In the genomic region with DNA sequence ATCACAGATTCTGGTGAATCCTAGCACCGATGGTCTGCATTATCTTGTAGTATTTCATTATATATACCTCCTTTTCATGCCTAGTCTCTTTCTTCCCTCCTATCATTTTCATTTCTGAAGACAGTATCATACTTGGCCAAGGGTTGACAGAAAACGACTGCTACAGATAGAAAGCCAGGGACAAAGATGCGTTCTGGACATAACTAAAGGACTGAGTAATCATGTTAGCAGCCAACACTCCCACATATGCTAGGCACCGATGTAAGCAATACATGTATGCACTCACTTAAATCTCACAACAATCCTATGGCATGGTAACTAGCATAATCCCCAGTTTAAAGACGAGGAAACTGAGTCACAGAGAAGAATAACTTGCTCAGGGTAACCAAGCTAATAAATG, we compare ENCODE assay signal across 21 cellular contexts. TPM values are rescaled to one million over a fixed set of nuclear protein-coding genes. Genes with fewer than 3 reads are reported as not detected.
DNase-seq lines count a peak whose midpoint lies in the region; ATAC-seq and TF ChIP-seq lines count a peak whose summit lies in the region.
"Had no signal": no experiment of that assay in that cellular context is flagged by ENCODE, and none has a peak within 500 bp of the region (broad histone marks: within the 10 kb centered on the region; RNA-seq: fewer than 3 reads in every experiment).

No MANE protein-coding gene starts in this region.

- H3K4me2 ChIP-seq in MM.1S (ENCODE audit: low read depth, low read length), result no peak overlapping the region
- no peak overlapping the region for H3K4me2 ChIP-seq in GM23338

- H3K27ac Mint-ChIP-seq in natural killer cell (peak overlapping the region; percentile 4 to 6), immature natural killer cell (peak overlapping the region in 4 of 6 donors; percentile 17 to 50 (median 36)), GM23338 (no peak overlapping the region)
- H3K27ac Mint-ChIP-seq in natural killer cell treated with Interleukin-12 subunit alpha and Interleukin-12 subunit beta and Interleukin-15 and Interleukin-18, amount 100 ng/mL, for 72 hours, result peak overlapping the region in 1 of 2 donors; percentile 7
- H3K27ac Mint-ChIP-seq: CD4-positive, CD25-positive, alpha-beta regulatory T cell; IgD-negative memory B cell had no signal

- H3K4me1 Mint-ChIP-seq in natural killer cell (peaks cover 82% of the 10 kb centered on the region in 2 donors), immature natural killer cell (peaks cover 72 to 93% of the 10 kb centered on the region in 2 donors), GM23338 (no peaks in the 10 kb centered on the region)
- H3K4me1 Mint-ChIP-seq in natural killer cell treated with Interleukin-12 subunit alpha and Interleukin-12 subunit beta and Interleukin-15 and Interleukin-18, amount 100 ng/mL, for 72 hours (ENCODE audit: low read depth in 2 of 2), result peaks cover 28 to 51% of the 10 kb centered on the region in 2 donors
- H3K4me1 Mint-ChIP-seq: CD4-positive, CD25-positive, alpha-beta regulatory T cell; IgD-negative memory B cell had no signal

- H3K36me3 Mint-ChIP-seq in natural killer cell (no peaks in the 10 kb centered on the region), immature natural killer cell (peaks cover 21 to 39% (median 37%) of the 10 kb centered on the region in 3 donors), GM23338 (ENCODE audit: low read depth) (peaks cover 7% of the 10 kb centered on the region; the same call in 1 of the 3 replicates)
- peaks cover 5% of the 10 kb centered on the region for H3K36me3 Mint-ChIP-seq in natural killer cell treated with Interleukin-12 subunit alpha and Interleukin-12 subunit beta and Interleukin-15 and Interleukin-18, amount 100 ng/mL, for 72 hours
- H3K36me3 Mint-ChIP-seq: CD4-positive, CD25-positive, alpha-beta regulatory T cell; IgD-negative memory B cell had no signal

- TF ChIP-seq CTCF in natural killer cell (IDR thresholded peaks at IDR 0.05), result no peak
- no peak for TF ChIP-seq CTCF in cardiac fibroblast (IDR thresholded peaks at IDR 0.05; ENCODE audit: low read depth, low read length)
- TF ChIP-seq CTCF in MM.1S (IDR thresholded peaks at IDR 0.05; ENCODE audit: low read length), result no peak
- TF ChIP-seq CTCF in GM23338 (conservative IDR thresholded peaks at IDR 0.05; ENCODE audit: low read depth in 2 of 2), result no peak

- H3F3A ChIP-seq in MM.1S (ENCODE audit: insufficient read depth, low read length), result no peaks in the 10 kb centered on the region
- H3F3A ChIP-seq in GM23338 (replicated peaks; ENCODE audit: low read depth), result no peaks in the 10 kb centered on the region

- no peaks in the 10 kb centered on the region for H3K27me3 ChIP-seq in MM.1S (replicated peaks; ENCODE audit: insufficient read depth, low read length)
- H3K27me3 ChIP-seq in GM23338 (ENCODE audit: insufficient read depth), result no peaks in the 10 kb centered on the region

- no peaks in the 10 kb centered on the region for H3K36me3 ChIP-seq in MM.1S (replicated peaks; ENCODE audit: insufficient read depth, low read length)
- no peaks in the 10 kb centered on the region; the same call in 1 of the 2 replicates for H3K36me3 ChIP-seq in GM23338 (ENCODE audit: insufficient read depth)
- H3K36me3 ChIP-seq: BE2C, HAP-1 had no signal

- no peak for ATAC-seq in natural killer cell
- ATAC-seq in natural killer cell treated with Interleukin-12 subunit alpha and Interleukin-12 subunit beta and Interleukin-15 and Interleukin-18, amount 100 ng/mL, for 72 hours, result no peak
- no peak for ATAC-seq in GM23338
- ATAC-seq: HepG2 had no signal

- no peak for DNase-seq in natural killer cell
- DNase-seq in natural killer cell treated with Interleukin-12 subunit alpha and Interleukin-12 subunit beta and Interleukin-15 and Interleukin-18, amount 100 ng/mL, for 72 hours (ENCODE audit: low spot score), result no peak
- DNase-seq in cardiac fibroblast (ENCODE audit: low read depth in 2 of 2), result peak; percentile 42 to 52
- DNase-seq in immature natural killer cell, result no peak
- DNase-seq in NCI-H187 (lab: John Stamatoyannopoulos, UW), result no peak
- no peak for DNase-seq in MM.1S
- no peak for DNase-seq in GM23338 (ENCODE audit: low spot score)
- DNase-seq: ACHN; BE2C; C1 segment of cervical spinal cord; CD4-positive, CD25-positive, alpha-beta regulatory T cell; CD8-positive, alpha-beta memory T cell; COR-L47; DMS 273 treated with DMSO at 0.1 percent for 48 hours; DMS53; DND-41; GDM1 had no signal

- H3K4me3 ChIP-seq in cardiac fibroblast (replicated peaks in 1 of 2; ENCODE audit: low read depth in 2 of 2, low read length in 2 of 2) (no peak overlapping the region), MM.1S (ENCODE audit: low read length) (no peak overlapping the region), GM23338 (no peak overlapping the region)
- H3K4me3 ChIP-seq: HAP-1 had no signal

- H3K9me3 Mint-ChIP-seq in natural killer cell (no peaks in the 10 kb centered on the region), immature natural killer cell (no peaks in the 10 kb centered on the region), GM23338 (peaks cover 36% of the 10 kb centered on the region)
- H3K9me3 Mint-ChIP-seq in natural killer cell treated with Interleukin-12 subunit alpha and Interleukin-12 subunit beta and Interleukin-15 and Interleukin-18, amount 100 ng/mL, for 72 hours, result no peaks in the 10 kb centered on the region
- H3K9me3 Mint-ChIP-seq: CD4-positive, CD25-positive, alpha-beta regulatory T cell; CD8-positive, alpha-beta memory T cell; IgD-negative memory B cell had no signal

- H3K27ac ChIP-seq in MM.1S (ENCODE audit: low read length) (no peak overlapping the region), GM23338 (ENCODE audit: low read depth) (no peak overlapping the region)

- H3K79me2 ChIP-seq in MM.1S (ENCODE audit: low read length), result no peaks in the 10 kb centered on the region
- H3K79me2 ChIP-seq in GM23338 (replicated peaks; ENCODE audit: insufficient read depth), result no peaks in the 10 kb centered on the region

- no peak overlapping the region for H2AFZ ChIP-seq in MM.1S (ENCODE audit: low read length)
- no peak overlapping the region for H2AFZ ChIP-seq in GM23338

- H3K4me3 Mint-ChIP-seq in natural killer cell, result no peak overlapping the region
- H3K4me3 Mint-ChIP-seq in natural killer cell treated with Interleukin-12 subunit alpha and Interleukin-12 subunit beta and Interleukin-15 and Interleukin-18, amount 100 ng/mL, for 72 hours, result no peak overlapping the region
- H3K4me3 Mint-ChIP-seq in immature natural killer cell, result no peak overlapping the region
- H3K4me3 Mint-ChIP-seq in GM23338, result no peak overlapping the region
- H3K4me3 Mint-ChIP-seq: CD4-positive, CD25-positive, alpha-beta regulatory T cell; IgD-negative memory B cell had no signal

- no peaks in the 10 kb centered on the region for H3K9me3 ChIP-seq in MM.1S (replicated peaks; ENCODE audit: insufficient read depth, low read length)
- H3K9me3 ChIP-seq: BE2C, HAP-1 had no signal

- H3K27me3 Mint-ChIP-seq in natural killer cell (ENCODE audit: low read depth in 2 of 2) (no peaks in the 10 kb centered on the region), immature natural killer cell (ENCODE audit: low read depth in 3 of 3) (no peaks in the 10 kb centered on the region), GM23338 (ENCODE audit: insufficient read depth, low read depth, poor library complexity) (peaks cover 4% of the 10 kb centered on the region)
- H3K27me3 Mint-ChIP-seq in natural killer cell treated with Interleukin-12 subunit alpha and Interleukin-12 subunit beta and Interleukin-15 and Interleukin-18, amount 100 ng/mL, for 72 hours, result no peaks in the 10 kb centered on the region
- H3K27me3 Mint-ChIP-seq: CD4-positive, CD25-positive, alpha-beta regulatory T cell; CD8-positive, alpha-beta memory T cell; IgD-negative memory B cell had no signal

- H3K4me1 ChIP-seq in MM.1S (ENCODE audit: low read length) (no peaks in the 10 kb centered on the region), GM23338 (ENCODE audit: insufficient read depth) (no peaks in the 10 kb centered on the region)
- H3K4me1 ChIP-seq: BE2C had no signal

- no peaks in the 10 kb centered on the region for H4K20me1 ChIP-seq in MM.1S (ENCODE audit: insufficient read depth, low read length)
- H4K20me1 ChIP-seq in GM23338 (replicated peaks; ENCODE audit: insufficient read depth), result no peaks in the 10 kb centered on the region

- no peaks in the 10 kb centered on the region for H3K9me2 ChIP-seq in MM.1S (replicated peaks; ENCODE audit: insufficient read depth, low read length)
- H3K9me2 ChIP-seq in GM23338 (ENCODE audit: insufficient read depth), result peaks cover 4% of the 10 kb centered on the region; the same call in 1 of the 2 replicates

- intact Hi-C loops in natural killer cell (cut with micrococcal nuclease), result no loop called here

- no peak overlapping the region for H3K9ac ChIP-seq in MM.1S (ENCODE audit: low read length)

TF ChIP-seq in GM23338, 12 proteins besides CTCF, POLR2A, EP300 and RAD21 (continues in another document):
- TF ChIP-seq ZNF331 (CRISPR knock-in tag; IDR thresholded peaks at IDR 0.05; ENCODE audit: low read depth), result no peak

RNA-seq across cellular contexts. Expression of gene RDM1, which starts 22.9 kb away (rescaled TPM):
- total RNA-seq in natural killer cell, result under 1 TPM; 0.48 to 1.00 (median 0.61) TPM
- 1 to 10 TPM; 1.3 to 3.5 TPM for total RNA-seq in natural killer cell treated with Interleukin-12 subunit alpha and Interleukin-12 subunit beta and Interleukin-15 and Interleukin-18, amount 100 ng/mL, for 72 hours
- 1 to 10 TPM in 1 of 3 donors, under 1 TPM in 1, not detected in 1; 0.82 to 1.7 TPM for polyA plus RNA-seq in immature natural killer cell
- 3.9 and 5.2 TPM in 2 replicates for total RNA-seq in GM23338 (2014; rRNA removed; shearing (Covaris generic))
- 7.3 and 8.8 TPM in 2 replicates for polyA plus RNA-seq in GM23338 (2016; fragmentation: Nextera tagmentation; extraction: Ambion mirVana)
- total RNA-seq: CD4-positive, CD25-positive, alpha-beta regulatory T cell had no signal
- polyA plus RNA-seq: IgD-negative memory B cell had no signal

RNA-seq across cellular contexts. Expression of gene CCL5, which starts 27.5 kb away (rescaled TPM):
- 1,000 to 10,000 TPM in 1 of 3 donors, 100 to 1,000 TPM in 2; 793 to 1,167 (median 825) TPM for total RNA-seq in natural killer cell
- 100 to 1,000 TPM in 1 of 2 donors, 10 to 100 TPM in 1; 97.5 to 224 TPM for total RNA-seq in natural killer cell treated with Interleukin-12 subunit alpha and Interleukin-12 subunit beta and Interleukin-15 and Interleukin-18, amount 100 ng/mL, for 72 hours
- polyA plus RNA-seq in immature natural killer cell (1,000 to 10,000 TPM; 1,095 to 2,255 (median 1,960) TPM), GM23338 (2016; fragmentation: Nextera tagmentation; extraction: Ambion mirVana) (not detected in 2 replicates)
- not detected in 2 replicates for total RNA-seq in GM23338 (2014; rRNA removed; shearing (Covaris generic))
- total RNA-seq: H4 had no signal

RNA-seq across cellular contexts. Expression of gene LYZL6, which starts 35.8 kb away (rescaled TPM):
- not detected for total RNA-seq in natural killer cell
- total RNA-seq in natural killer cell treated with Interleukin-12 subunit alpha and Interleukin-12 subunit beta and Interleukin-15 and Interleukin-18, amount 100 ng/mL, for 72 hours, result not detected
- polyA plus RNA-seq in immature natural killer cell (not detected), GM23338 (2016; fragmentation: Nextera tagmentation; extraction: Ambion mirVana) (not detected in 2 replicates)
- not detected in 2 replicates for total RNA-seq in GM23338 (2014; rRNA removed; shearing (Covaris generic))
- total RNA-seq: CD4-positive, CD25-positive, alpha-beta regulatory T cell; CD8-positive, alpha-beta memory T cell; H4; HepG2 had no signal
- polyA plus RNA-seq: CD4-positive, CD25-positive, alpha-beta regulatory T cell; CD8-positive, alpha-beta memory T cell; HepG2; IgD-negative memory B cell had no signal

RNA-seq across cellular contexts. Expression of gene HEATR9, which starts 39.0 kb away (rescaled TPM):
- 10 to 100 TPM in 2 of 3 donors, 1 to 10 TPM in 1; 10.0 to 24.1 (median 15.1) TPM for total RNA-seq in natural killer cell
- total RNA-seq in natural killer cell treated with Interleukin-12 subunit alpha and Interleukin-12 subunit beta and Interleukin-15 and Interleukin-18, amount 100 ng/mL, for 72 hours, result 1 to 10 TPM in 1 of 2 donors, under 1 TPM in 1; 0.81 to 2.9 TPM
- polyA plus RNA-seq in immature natural killer cell (under 1 TPM in 2 of 3 donors, not detected in 1; 0.11 to 0.19 TPM), GM23338 (2016; fragmentation: Nextera tagmentation; extraction: Ambion mirVana) (not detected in 2 replicates)
- not detected in 2 replicates for total RNA-seq in GM23338 (2014; rRNA removed; shearing (Covaris generic))
- total RNA-seq: CD4-positive, CD25-positive, alpha-beta regulatory T cell; H4; HepG2 had no signal
- polyA plus RNA-seq: CD4-positive, CD25-positive, alpha-beta regulatory T cell; HepG2; IgD-negative memory B cell had no signal

Comparison
In these comparisons a context has a peak if more than half of its experiments do, and no peak if none do; other contexts are left out.
1. DNase-seq: peak in cardiac fibroblast (2 of 2); none in natural killer cell (single experiment), natural killer cell treated with Interleukin-12 subunit alpha and Interleukin-12 subunit beta and Interleukin-15 and Interleukin-18, amount 100 ng/mL, for 72 hours (single experiment), immature natural killer cell (0 of 3), NCI-H187 (0 of 2), MM.1S (single experiment) and GM23338 (single experiment).
2. RNA of gene CCL5, which starts 27.5 kb away (total RNA-seq): 793 to 1,167 TPM in natural killer cell and 97.5 to 224 TPM in natural killer cell treated with Interleukin-12 subunit alpha and Interleukin-12 subunit beta and Interleukin-15 and Interleukin-18, amount 100 ng/mL, for 72 hours; not detected in GM23338; every median in the first group is over 10 times any median in the second.